ENCODE assay signal across 16 cellular contexts in the genomic region with DNA sequence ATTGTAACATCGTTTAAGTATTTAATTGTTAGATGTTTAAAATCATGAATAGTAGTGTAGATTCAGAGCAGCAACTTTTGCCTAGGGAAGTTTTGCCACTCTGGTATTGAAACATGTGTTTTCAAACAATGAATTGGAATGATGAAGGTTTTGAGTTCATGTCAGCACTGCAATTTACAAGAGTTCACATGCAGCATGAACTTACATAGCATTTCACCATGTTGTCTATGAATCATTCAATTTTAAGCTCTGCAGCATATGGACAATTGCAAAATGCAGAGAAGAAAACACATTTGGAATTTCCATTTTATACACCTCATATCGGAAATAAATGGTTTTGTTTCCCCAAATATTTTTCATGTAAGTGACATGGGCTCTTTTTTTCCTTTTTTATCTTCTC.
"Had no signal": no experiment of that assay in that cellular context is flagged by ENCODE, and none has a peak within 500 bp of the region (broad histone marks: within the 10 kb centered on the region; RNA-seq: fewer than 3 reads in every experiment).

No MANE protein-coding gene starts in this region.

- H3K4me1 Mint-ChIP-seq: memory B cell had no signal

- H3K36me3 Mint-ChIP-seq: activated CD4-positive, alpha-beta memory T cell treated with anti-CD3 and anti-CD28 coated beads for 36 hours; activated naive CD4-positive, alpha-beta T cell treated with anti-CD3 and anti-CD28 coated beads, Interleukin-2, amount 50 U/mL, for 72 hours; memory B cell had no signal

- DNase-seq: activated CD4-positive, alpha-beta memory T cell treated with anti-CD3 and anti-CD28 coated beads for 36 hours; activated CD4-positive, alpha-beta T cell treated with anti-CD3 and anti-CD28 coated beads for 1 hour; activated effector memory CD4-positive, alpha-beta T cell treated with anti-CD3 and anti-CD28 coated beads, Interleukin-2, amount 50 U/mL, for 16 hours; activated T-cell treated with anti-CD3 and anti-CD28 coated beads, Interleukin-2, amount 50 U/mL, for 4 hours; brain microvascular endothelial cell; dorsolateral prefrontal cortex; foreskin melanocyte; head of caudate nucleus; nephron progenitor cell; psoas muscle; sigmoid colon; stimulated activated CD4-positive, alpha-beta T cell treated with anti-CD3 and anti-CD28 coated beads, Interleukin-2, amount 100 ng/mL, for 48 hours; stimulated activated naive CD4-positive, alpha-beta T cell treated with Interleukin-2 at 50 U/mL for 16 hours; trophoblast cell had no signal

- ATAC-seq: activated naive CD4-positive, alpha-beta T cell treated with anti-CD3 and anti-CD28 coated beads, Interleukin-2, amount 50 U/mL, for 72 hours; activated T-cell treated with anti-CD3 and anti-CD28 coated beads, Interleukin-2, amount 50 U/mL, for 4 hours; psoas muscle had no signal

- H3K4me3 ChIP-seq: dorsolateral prefrontal cortex, psoas muscle, sigmoid colon had no signal

- H3K27ac ChIP-seq: brain microvascular endothelial cell, dorsolateral prefrontal cortex, psoas muscle, sigmoid colon had no signal

- H3K4me3 Mint-ChIP-seq: activated CD4-positive, alpha-beta memory T cell treated with anti-CD3 and anti-CD28 coated beads for 36 hours; activated T-cell treated with anti-CD3 and anti-CD28 coated beads, Interleukin-2, amount 50 U/mL, for 4 hours; memory B cell; nephron progenitor cell had no signal

- H3K9me3 Mint-ChIP-seq: activated CD4-positive, alpha-beta memory T cell treated with anti-CD3 and anti-CD28 coated beads for 36 hours; activated naive CD4-positive, alpha-beta T cell treated with anti-CD3 and anti-CD28 coated beads, Interleukin-2, amount 50 U/mL, for 72 hours; activated T-cell treated with anti-CD3 and anti-CD28 coated beads, Interleukin-2, amount 50 U/mL, for 4 hours; memory B cell; nephron progenitor cell had no signal

- H3K27me3 ChIP-seq: brain microvascular endothelial cell, sigmoid colon had no signal

- H3K36me3 ChIP-seq: brain microvascular endothelial cell, sigmoid colon had no signal

- H3K9me3 ChIP-seq: psoas muscle, sigmoid colon had no signal

- H3K4me1 ChIP-seq: psoas muscle, sigmoid colon had no signal

- H3K27ac Mint-ChIP-seq: activated CD4-positive, alpha-beta memory T cell treated with anti-CD3 and anti-CD28 coated beads for 36 hours; activated naive CD4-positive, alpha-beta T cell treated with anti-CD3 and anti-CD28 coated beads, Interleukin-2, amount 50 U/mL, for 72 hours; memory B cell; nephron progenitor cell had no signal
